Comparison of ENCODE assay signal across 32 cellular contexts in the genomic region with DNA sequence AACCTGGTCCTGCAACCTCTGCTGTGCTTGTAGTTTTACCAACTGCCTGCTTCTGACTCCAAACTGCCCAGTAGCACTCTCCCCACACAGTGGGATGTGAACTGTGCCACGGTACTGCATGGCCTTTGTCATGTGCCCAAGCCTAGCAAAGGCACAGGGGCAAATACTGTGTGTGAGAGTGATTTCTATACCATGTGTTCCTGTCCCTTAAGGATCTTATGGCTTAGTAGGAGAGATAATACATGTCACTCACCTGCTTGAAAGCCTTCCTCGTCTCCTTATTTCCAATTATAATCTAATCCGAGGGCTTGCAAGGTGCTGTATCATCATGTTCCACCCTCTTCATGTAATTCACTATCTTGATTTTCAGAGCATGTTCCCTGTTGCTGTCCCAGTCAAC. TPM values are rescaled to one million over a fixed set of nuclear protein-coding genes. Genes with fewer than 3 reads are reported as not detected.
DNase-seq lines count a peak whose midpoint lies in the region; FAIRE-seq and TF ChIP-seq lines count a peak whose summit lies in the region.
"Had no signal": no experiment of that assay in that cellular context is flagged by ENCODE, and none has a peak within 500 bp of the region (broad histone marks: within the 10 kb centered on the region; RNA-seq: fewer than 3 reads in every experiment).

No MANE protein-coding gene starts in this region.

- TF ChIP-seq CTCF in Caco-2 (IDR thresholded peaks at IDR 0.05; ENCODE audit: insufficient read depth in 1 of 2, low read depth in 1 of 2, low read length in 1 of 2, severe bottlenecking in 1 of 2, unreplicated experiment in 1 of 2) = no peak
- TF ChIP-seq CTCF in osteocyte (IDR thresholded peaks at IDR 0.05) = no peak
- TF ChIP-seq CTCF in kidney (IDR thresholded peaks at IDR 0.05; ENCODE audit: borderline replicate concordance, extremely low read depth, insufficient read depth) = no peak

- CTCF ChIA-PET in Caco-2 (lab: Charles Lee) = no interaction called here

- BruUV-seq in Caco-2 (replicated peaks; lab: Mats Ljungman, UMichigan) = no TSS peak

- no peaks in the 10 kb centered on the region for H3K36me3 ChIP-seq in Caco-2 (ENCODE audit: control insufficient read depth, insufficient read depth, low read length)
- no peaks in the 10 kb centered on the region for H3K36me3 ChIP-seq in kidney (ENCODE audit: control insufficient read depth in 1 of 2, insufficient read depth in 2 of 2, low read length in 2 of 2)
- H3K36me3 ChIP-seq: colonic mucosa, right atrium auricular region, thoracic aorta, vagina had no signal

- H3K27me3 ChIP-seq in Caco-2 (replicated peaks; ENCODE audit: control insufficient read depth, insufficient read depth, low read length) = no peaks in the 10 kb centered on the region
- H3K27me3 ChIP-seq: colonic mucosa, right atrium auricular region, SJSA1, vagina had no signal

- H3K9ac ChIP-seq in kidney (ENCODE audit: low read length in 2 of 2) = no peak overlapping the region

- H3K27me3 Mint-ChIP-seq in Caco-2 (ENCODE audit: insufficient read depth, unreplicated experiment) = no peaks in the 10 kb centered on the region
- no peaks in the 10 kb centered on the region for H3K27me3 Mint-ChIP-seq in osteocyte (ENCODE audit: unreplicated experiment)
- H3K27me3 Mint-ChIP-seq: activated CD4-positive, alpha-beta T cell treated with anti-CD3 and anti-CD28 coated beads, Interleukin-2, amount 10 ng/mL, durations not matched to agents 24 days and 14 days; activated naive CD8-positive, alpha-beta T cell treated with anti-CD3 and anti-CD28 coated beads for 36 hours; CD4-positive, alpha-beta T cell had no signal

- peaks cover 31% of the 10 kb centered on the region for H3K4me1 ChIP-seq in Caco-2
- no peaks in the 10 kb centered on the region for H3K4me1 ChIP-seq in kidney (ENCODE audit: control insufficient read depth in 1 of 2, insufficient read depth in 1 of 2, low read depth in 1 of 2, low read length in 2 of 2)
- H3K4me1 ChIP-seq: colonic mucosa had no signal

- POLR2A ChIA-PET in Caco-2 (lab: Charles Lee) = no interaction called here

- intact Hi-C loops in Caco-2 (cut with micrococcal nuclease; ENCODE audit: unreplicated experiment) = no loop called here
- intact Hi-C loops in kidney (cut with DNase I) = no loop called here

- H3K4me3 ChIP-seq in Caco-2 (ENCODE audit: low read depth, low read length) (no peak overlapping the region), kidney (ENCODE audit: low read length in 2 of 2) (no peak overlapping the region)
- H3K4me3 ChIP-seq: A549, colonic mucosa, right atrium auricular region, SJSA1, thoracic aorta, vagina had no signal

- H3K27ac Mint-ChIP-seq in Caco-2 (ENCODE audit: unreplicated experiment) (peak overlapping the region; percentile 58), osteocyte (ENCODE audit: unreplicated experiment) (no peak overlapping the region)
- H3K27ac Mint-ChIP-seq: activated CD4-positive, alpha-beta T cell treated with anti-CD3 and anti-CD28 coated beads, Interleukin-2, amount 10 ng/mL, durations not matched to agents 24 days and 14 days; activated naive CD8-positive, alpha-beta T cell treated with anti-CD3 and anti-CD28 coated beads for 36 hours; CD4-positive, alpha-beta T cell had no signal

- peaks cover 24% of the 10 kb centered on the region for H3K4me1 Mint-ChIP-seq in Caco-2 (ENCODE audit: low read depth, unreplicated experiment)
- peaks cover 6% of the 10 kb centered on the region for H3K4me1 Mint-ChIP-seq in osteocyte (ENCODE audit: unreplicated experiment)

- no peak overlapping the region for H3K27ac ChIP-seq in kidney (ENCODE audit: low read depth in 2 of 2, low read length in 2 of 2)
- H3K27ac ChIP-seq: A549, colonic mucosa, right atrium auricular region, SJSA1, thoracic aorta, vagina, VCaP had no signal

- H3K9me3 ChIP-seq in Caco-2 (no peaks in the 10 kb centered on the region), kidney (ENCODE audit: control insufficient read depth in 1 of 2, low read length in 2 of 2) (no peaks in the 10 kb centered on the region)
- H3K9me3 ChIP-seq: A549, colonic mucosa, right atrium auricular region, SJSA1, thoracic aorta, vagina had no signal

- H3K4me3 Mint-ChIP-seq in Caco-2 (ENCODE audit: unreplicated experiment) = no peak overlapping the region
- no peak overlapping the region for H3K4me3 Mint-ChIP-seq in osteocyte (ENCODE audit: unreplicated experiment)
- H3K4me3 Mint-ChIP-seq: activated CD4-positive, alpha-beta T cell treated with anti-CD3 and anti-CD28 coated beads, Interleukin-2, amount 10 ng/mL, durations not matched to agents 24 days and 14 days; activated naive CD8-positive, alpha-beta T cell treated with anti-CD3 and anti-CD28 coated beads for 36 hours; CD4-positive, alpha-beta T cell; neural crest cell had no signal

- H3K36me3 Mint-ChIP-seq in Caco-2 (ENCODE audit: insufficient read depth, unreplicated experiment) (no peaks in the 10 kb centered on the region), osteocyte (ENCODE audit: unreplicated experiment) (peaks cover 17% of the 10 kb centered on the region)

- H3K9me3 Mint-ChIP-seq in Caco-2 (ENCODE audit: unreplicated experiment) (no peaks in the 10 kb centered on the region), osteocyte (ENCODE audit: unreplicated experiment) (peaks cover 4% of the 10 kb centered on the region)
- H3K9me3 Mint-ChIP-seq: activated CD4-positive, alpha-beta T cell treated with anti-CD3 and anti-CD28 coated beads, Interleukin-2, amount 10 ng/mL, durations not matched to agents 24 days and 14 days; activated naive CD8-positive, alpha-beta T cell treated with anti-CD3 and anti-CD28 coated beads for 36 hours; neural crest cell had no signal

- DNase-seq in Caco-2 (no peak), NCI-H82 (lab: John Stamatoyannopoulos, UW) (peak; percentile 65), ecto neural progenitor cell (ENCODE audit: low spot score) (peak; percentile 10), osteocyte (ENCODE audit: extremely low spot score, unreplicated experiment) (peak; percentile 46), AML-193 (lab: John Stamatoyannopoulos, UW) (no peak), NOMO-1 (lab: John Stamatoyannopoulos, UW; ENCODE audit: unreplicated experiment in 2 of 2) (no peak), kidney (no peak)
- DNase-seq in stimulated activated naive CD4-positive, alpha-beta T cell treated with Interleukin-2 at 50 U/mL for 16 hours (lab: John Stamatoyannopoulos, UW) = no peak
- DNase-seq: activated CD4-positive, alpha-beta T cell treated with anti-CD3 and anti-CD28 coated beads, Interleukin-2, amount 10 ng/mL, durations not matched to agents 24 days and 14 days; activated CD8-positive, alpha-beta memory T cell treated with anti-CD3 and anti-CD28 coated beads for 24 hours; activated naive CD8-positive, alpha-beta T cell treated with anti-CD3 and anti-CD28 coated beads for 36 hours; activated T-cell treated with anti-CD3 and anti-CD28 coated beads for 4 hours; aorta; CD4-positive, alpha-beta T cell; colonic mucosa; DMS 273 treated with DMSO at 0.1 percent for 48 hours; effector memory CD4-positive, alpha-beta T cell; NCI-H1694; NCI-H446 treated with DMSO at 0.1 percent for 48 hours; small intestine; stimulated activated naive CD8-positive, alpha-beta T cell treated with anti-CD3 and anti-CD28 coated beads, Interleukin-15, Interleukin-2, amounts not matched to agents 100 U/mL and 50 U/mL, for 24 hours; T-helper 9 cell had no signal

- FAIRE-seq in kidney (lab: Jason Lieb, UNC) = no peak
- FAIRE-seq: A549, bronchial epithelial cell, GM19239, H54, small intestine had no signal

RNA-seq across cellular contexts. Expression of a gene that starts 51.3 kb away (rescaled TPM):
- total RNA-seq in Caco-2 (2022) (40.2 and 40.3 TPM in 2 replicates), osteocyte (59.3 and 62.2 TPM in 2 replicates), kidney (33.5 TPM)
- 13.3 TPM for polyA plus RNA-seq in kidney (ENCODE audit: insufficient read depth, low read depth, low replicate concordance)

Comparison
In these comparisons a context has a peak if more than half of its experiments do, and no peak if none do; other contexts are left out.
1. DNase-seq: peak in NCI-H82 (single experiment), ecto neural progenitor cell (single experiment) and osteocyte (single experiment); none in Caco-2 (0 of 2), AML-193 (0 of 2), NOMO-1 (0 of 2), stimulated activated naive CD4-positive, alpha-beta T cell treated with Interleukin-2 at 50 U/mL for 16 hours (single experiment) and kidney (single experiment).